1 cellular context compared by ENCODE assay signal in the genomic region with DNA sequence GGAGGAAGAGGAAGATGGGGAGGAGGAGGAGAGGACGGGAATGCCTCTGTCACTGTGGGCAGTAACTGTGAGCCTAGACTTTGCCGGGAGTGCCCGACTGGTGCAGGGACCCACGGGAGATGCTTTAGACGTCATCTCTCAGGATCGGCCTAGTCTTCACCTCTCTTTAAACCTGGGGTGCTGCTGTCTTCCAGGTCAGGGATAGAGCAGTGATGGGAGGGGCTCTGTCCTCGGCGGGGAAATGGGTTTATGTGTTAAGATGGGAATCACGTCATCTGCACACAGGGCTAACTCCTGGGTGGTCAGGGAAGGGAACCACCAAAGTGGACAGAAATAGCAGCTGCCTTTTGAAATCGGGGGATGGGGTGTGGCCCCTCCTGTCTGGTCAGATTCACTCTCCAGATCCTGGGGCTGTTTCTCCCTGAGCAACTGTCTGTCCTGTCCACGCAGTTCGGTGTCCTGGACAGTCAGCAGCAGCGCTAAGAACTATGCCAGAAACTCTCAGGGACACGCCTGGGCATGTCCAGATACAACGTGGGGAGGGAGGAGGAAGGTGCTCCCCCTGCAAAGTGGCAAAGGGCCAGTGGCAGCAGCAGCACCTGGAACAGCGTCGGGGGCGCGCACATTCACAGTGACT.
TF ChIP-seq lines count a peak whose summit lies in the region.

No MANE protein-coding gene starts in this region.

TF ChIP-seq in HepG2, 621 proteins besides CTCF, POLR2A, EP300 and RAD21 (continued from another document):
- TF ChIP-seq, protein P1, sequence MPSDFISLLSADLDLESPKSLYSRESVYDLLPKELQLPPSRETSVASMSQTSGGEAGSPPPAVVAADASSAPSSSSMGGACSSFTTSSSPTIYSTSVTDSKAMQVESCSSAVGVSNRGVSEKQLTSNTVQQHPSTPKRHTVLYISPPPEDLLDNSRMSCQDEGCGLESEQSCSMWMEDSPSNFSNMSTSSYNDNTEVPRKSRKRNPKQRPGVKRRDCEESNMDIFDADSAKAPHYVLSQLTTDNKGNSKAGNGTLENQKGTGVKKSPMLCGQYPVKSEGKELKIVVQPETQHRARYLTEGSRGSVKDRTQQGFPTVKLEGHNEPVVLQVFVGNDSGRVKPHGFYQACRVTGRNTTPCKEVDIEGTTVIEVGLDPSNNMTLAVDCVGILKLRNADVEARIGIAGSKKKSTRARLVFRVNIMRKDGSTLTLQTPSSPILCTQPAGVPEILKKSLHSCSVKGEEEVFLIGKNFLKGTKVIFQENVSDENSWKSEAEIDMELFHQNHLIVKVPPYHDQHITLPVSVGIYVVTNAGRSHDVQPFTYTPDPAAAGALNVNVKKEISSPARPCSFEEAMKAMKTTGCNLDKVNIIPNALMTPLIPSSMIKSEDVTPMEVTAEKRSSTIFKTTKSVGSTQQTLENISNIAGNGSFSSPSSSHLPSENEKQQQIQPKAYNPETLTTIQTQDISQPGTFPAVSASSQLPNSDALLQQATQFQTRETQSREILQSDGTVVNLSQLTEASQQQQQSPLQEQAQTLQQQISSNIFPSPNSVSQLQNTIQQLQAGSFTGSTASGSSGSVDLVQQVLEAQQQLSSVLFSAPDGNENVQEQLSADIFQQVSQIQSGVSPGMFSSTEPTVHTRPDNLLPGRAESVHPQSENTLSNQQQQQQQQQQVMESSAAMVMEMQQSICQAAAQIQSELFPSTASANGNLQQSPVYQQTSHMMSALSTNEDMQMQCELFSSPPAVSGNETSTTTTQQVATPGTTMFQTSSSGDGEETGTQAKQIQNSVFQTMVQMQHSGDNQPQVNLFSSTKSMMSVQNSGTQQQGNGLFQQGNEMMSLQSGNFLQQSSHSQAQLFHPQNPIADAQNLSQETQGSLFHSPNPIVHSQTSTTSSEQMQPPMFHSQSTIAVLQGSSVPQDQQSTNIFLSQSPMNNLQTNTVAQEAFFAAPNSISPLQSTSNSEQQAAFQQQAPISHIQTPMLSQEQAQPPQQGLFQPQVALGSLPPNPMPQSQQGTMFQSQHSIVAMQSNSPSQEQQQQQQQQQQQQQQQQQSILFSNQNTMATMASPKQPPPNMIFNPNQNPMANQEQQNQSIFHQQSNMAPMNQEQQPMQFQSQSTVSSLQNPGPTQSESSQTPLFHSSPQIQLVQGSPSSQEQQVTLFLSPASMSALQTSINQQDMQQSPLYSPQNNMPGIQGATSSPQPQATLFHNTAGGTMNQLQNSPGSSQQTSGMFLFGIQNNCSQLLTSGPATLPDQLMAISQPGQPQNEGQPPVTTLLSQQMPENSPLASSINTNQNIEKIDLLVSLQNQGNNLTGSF (CRISPR knock-in tag; IDR thresholded peaks at IDR 0.05), result no peak
- TF ChIP-seq HOXA9 (CRISPR knock-in tag; IDR thresholded peaks at IDR 0.05; ENCODE audit: borderline replicate concordance) (no peak), SALL2 (CRISPR knock-in tag; IDR thresholded peaks at IDR 0.05) (no peak), KDM2A (CRISPR knock-in tag; IDR thresholded peaks at IDR 0.05; ENCODE audit: borderline replicate concordance, low read depth) (no peak), ZNF749 (CRISPR knock-in tag; IDR thresholded peaks at IDR 0.05; ENCODE audit: borderline replicate concordance) (no peak), NCOA2 (CRISPR knock-in tag; IDR thresholded peaks at IDR 0.05) (no peak), ZNF558 (CRISPR knock-in tag; IDR thresholded peaks at IDR 0.05; ENCODE audit: borderline replicate concordance) (no peak), ZNF234 (CRISPR knock-in tag; conservative IDR thresholded peaks at IDR 0.05) (no peak), TCF7L2 (IDR thresholded peaks at IDR 0.05; ENCODE audit: low read depth, low read length) (no peak), ZNF354B (CRISPR knock-in tag; IDR thresholded peaks at IDR 0.05) (no peak), TBP (CRISPR knock-in tag; IDR thresholded peaks at IDR 0.05) (no peak), DR1 (CRISPR knock-in tag; IDR thresholded peaks at IDR 0.05) (no peak), ZFP36L1 (CRISPR knock-in tag; IDR thresholded peaks at IDR 0.05) (no peak), ELF4 (CRISPR knock-in tag; IDR thresholded peaks at IDR 0.05; ENCODE audit: borderline replicate concordance) (no peak), PCBP1 (IDR thresholded peaks at IDR 0.05; ENCODE audit: borderline replicate concordance, low read depth, low read length) (0 out of 2 replicates have a peak, but pooled peaks have one; percentile 27), ZNF263 (CRISPR knock-in tag; IDR thresholded peaks at IDR 0.05) (peak; percentile 84), TOPORS (CRISPR knock-in tag; IDR thresholded peaks at IDR 0.05) (no peak), ZNF3 (CRISPR knock-in tag; IDR thresholded peaks at IDR 0.05) (no peak), ZNF205 (CRISPR knock-in tag; IDR thresholded peaks at IDR 0.05) (no peak), ZNF772 (CRISPR knock-in tag; IDR thresholded peaks at IDR 0.05) (no peak), ZNF850 (CRISPR knock-in tag; conservative IDR thresholded peaks at IDR 0.05) (no peak), NFIB (CRISPR knock-in tag; IDR thresholded peaks at IDR 0.05; ENCODE audit: borderline replicate concordance) (no peak), ZNF337 (CRISPR knock-in tag; IDR thresholded peaks at IDR 0.05; ENCODE audit: borderline replicate concordance, low read depth) (no peak), TP53 (CRISPR knock-in tag; conservative IDR thresholded peaks at IDR 0.05) (peak; percentile 99), FLYWCH1 (CRISPR knock-in tag; IDR thresholded peaks at IDR 0.05) (no peak), MTA3 (CRISPR knock-in tag; IDR thresholded peaks at IDR 0.05) (no peak), ZNF256 (CRISPR knock-in tag; conservative IDR thresholded peaks at IDR 0.05) (no peak), ZNF547 (CRISPR knock-in tag; IDR thresholded peaks at IDR 0.05) (no peak), ZNF614 (CRISPR knock-in tag; IDR thresholded peaks at IDR 0.05; ENCODE audit: borderline replicate concordance) (no peak), SP4 (CRISPR knock-in tag; IDR thresholded peaks at IDR 0.05) (no peak), GTF3A (CRISPR knock-in tag; conservative IDR thresholded peaks at IDR 0.05) (no peak), SP2 (CRISPR knock-in tag; IDR thresholded peaks at IDR 0.05) (no peak), DPF2 (CRISPR knock-in tag; IDR thresholded peaks at IDR 0.05; ENCODE audit: borderline replicate concordance, low read depth) (no peak), NONO (IDR thresholded peaks at IDR 0.05) (no peak), NONO (CRISPR knock-in tag; conservative IDR thresholded peaks at IDR 0.05) (no peak), ZNF264 (CRISPR knock-in tag; IDR thresholded peaks at IDR 0.05) (no peak), CREM (IDR thresholded peaks at IDR 0.05) (no peak), CREM (CRISPR knock-in tag; IDR thresholded peaks at IDR 0.05) (no peak), ZNF644 (CRISPR knock-in tag; IDR thresholded peaks at IDR 0.05; ENCODE audit: low read depth) (no peak), KAT8 (CRISPR knock-in tag; IDR thresholded peaks at IDR 0.05) (no peak), NR2F6 (IDR thresholded peaks at IDR 0.05) (no peak), NR2F6 (CRISPR knock-in tag; IDR thresholded peaks at IDR 0.05) (no peak), ZNF557 (CRISPR knock-in tag; IDR thresholded peaks at IDR 0.05) (no peak), THYN1 (CRISPR knock-in tag; IDR thresholded peaks at IDR 0.05; ENCODE audit: borderline replicate concordance, low read depth) (no peak), ZFYVE20 (CRISPR knock-in tag; IDR thresholded peaks at IDR 0.05; ENCODE audit: borderline replicate concordance, low read depth) (no peak), ZNF572 (CRISPR knock-in tag; IDR thresholded peaks at IDR 0.05) (no peak), SRSF9 (IDR thresholded peaks at IDR 0.05; ENCODE audit: borderline replicate concordance, insufficient read depth, low read depth, low read length, poor library complexity, severe bottlenecking) (no peak), ZBTB38 (CRISPR knock-in tag; IDR thresholded peaks at IDR 0.05) (peak; percentile 52; the same call in 1 of the 2 replicates)
- TF ChIP-seq, protein P2, sequence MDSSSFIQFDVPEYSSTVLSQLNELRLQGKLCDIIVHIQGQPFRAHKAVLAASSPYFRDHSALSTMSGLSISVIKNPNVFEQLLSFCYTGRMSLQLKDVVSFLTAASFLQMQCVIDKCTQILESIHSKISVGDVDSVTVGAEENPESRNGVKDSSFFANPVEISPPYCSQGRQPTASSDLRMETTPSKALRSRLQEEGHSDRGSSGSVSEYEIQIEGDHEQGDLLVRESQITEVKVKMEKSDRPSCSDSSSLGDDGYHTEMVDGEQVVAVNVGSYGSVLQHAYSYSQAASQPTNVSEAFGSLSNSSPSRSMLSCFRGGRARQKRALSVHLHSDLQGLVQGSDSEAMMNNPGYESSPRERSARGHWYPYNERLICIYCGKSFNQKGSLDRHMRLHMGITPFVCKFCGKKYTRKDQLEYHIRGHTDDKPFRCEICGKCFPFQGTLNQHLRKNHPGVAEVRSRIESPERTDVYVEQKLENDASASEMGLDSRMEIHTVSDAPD (CRISPR knock-in tag; IDR thresholded peaks at IDR 0.05), result no peak
- TF ChIP-seq, protein P3, sequence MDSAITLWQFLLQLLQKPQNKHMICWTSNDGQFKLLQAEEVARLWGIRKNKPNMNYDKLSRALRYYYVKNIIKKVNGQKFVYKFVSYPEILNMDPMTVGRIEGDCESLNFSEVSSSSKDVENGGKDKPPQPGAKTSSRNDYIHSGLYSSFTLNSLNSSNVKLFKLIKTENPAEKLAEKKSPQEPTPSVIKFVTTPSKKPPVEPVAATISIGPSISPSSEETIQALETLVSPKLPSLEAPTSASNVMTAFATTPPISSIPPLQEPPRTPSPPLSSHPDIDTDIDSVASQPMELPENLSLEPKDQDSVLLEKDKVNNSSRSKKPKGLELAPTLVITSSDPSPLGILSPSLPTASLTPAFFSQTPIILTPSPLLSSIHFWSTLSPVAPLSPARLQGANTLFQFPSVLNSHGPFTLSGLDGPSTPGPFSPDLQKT (CRISPR knock-in tag; IDR thresholded peaks at IDR 0.05; ENCODE audit: borderline replicate concordance), result no peak
- TF ChIP-seq, protein P4, sequence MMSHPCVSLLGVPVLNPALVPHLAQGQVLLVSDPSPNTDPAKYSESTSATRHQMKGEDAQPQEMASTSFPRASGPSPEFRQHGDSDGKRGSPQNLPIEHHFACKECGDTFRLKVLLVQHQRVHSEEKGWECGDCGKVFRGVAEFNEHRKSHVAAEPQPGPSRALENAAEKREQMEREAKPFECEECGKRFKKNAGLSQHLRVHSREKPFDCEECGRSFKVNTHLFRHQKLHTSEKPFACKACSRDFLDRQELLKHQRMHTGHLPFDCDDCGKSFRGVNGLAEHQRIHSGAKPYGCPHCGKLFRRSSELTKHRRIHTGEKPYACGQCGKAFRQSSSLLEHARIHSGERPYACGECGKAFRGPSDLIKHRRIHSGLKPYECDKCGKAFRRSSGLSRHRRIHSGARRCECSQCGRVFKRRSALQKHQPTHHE (CRISPR knock-in tag; IDR thresholded peaks at IDR 0.05; ENCODE audit: borderline replicate concordance), result no peak
- TF ChIP-seq, protein P5, sequence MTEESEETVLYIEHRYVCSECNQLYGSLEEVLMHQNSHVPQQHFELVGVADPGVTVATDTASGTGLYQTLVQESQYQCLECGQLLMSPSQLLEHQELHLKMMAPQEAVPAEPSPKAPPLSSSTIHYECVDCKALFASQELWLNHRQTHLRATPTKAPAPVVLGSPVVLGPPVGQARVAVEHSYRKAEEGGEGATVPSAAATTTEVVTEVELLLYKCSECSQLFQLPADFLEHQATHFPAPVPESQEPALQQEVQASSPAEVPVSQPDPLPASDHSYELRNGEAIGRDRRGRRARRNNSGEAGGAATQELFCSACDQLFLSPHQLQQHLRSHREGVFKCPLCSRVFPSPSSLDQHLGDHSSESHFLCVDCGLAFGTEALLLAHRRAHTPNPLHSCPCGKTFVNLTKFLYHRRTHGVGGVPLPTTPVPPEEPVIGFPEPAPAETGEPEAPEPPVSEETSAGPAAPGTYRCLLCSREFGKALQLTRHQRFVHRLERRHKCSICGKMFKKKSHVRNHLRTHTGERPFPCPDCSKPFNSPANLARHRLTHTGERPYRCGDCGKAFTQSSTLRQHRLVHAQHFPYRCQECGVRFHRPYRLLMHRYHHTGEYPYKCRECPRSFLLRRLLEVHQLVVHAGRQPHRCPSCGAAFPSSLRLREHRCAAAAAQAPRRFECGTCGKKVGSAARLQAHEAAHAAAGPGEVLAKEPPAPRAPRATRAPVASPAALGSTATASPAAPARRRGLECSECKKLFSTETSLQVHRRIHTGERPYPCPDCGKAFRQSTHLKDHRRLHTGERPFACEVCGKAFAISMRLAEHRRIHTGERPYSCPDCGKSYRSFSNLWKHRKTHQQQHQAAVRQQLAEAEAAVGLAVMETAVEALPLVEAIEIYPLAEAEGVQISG (CRISPR knock-in tag; IDR thresholded peaks at IDR 0.05), result 0 out of 2 replicates have a peak, but pooled peaks have one; percentile 20
- TF ChIP-seq, protein P6, sequence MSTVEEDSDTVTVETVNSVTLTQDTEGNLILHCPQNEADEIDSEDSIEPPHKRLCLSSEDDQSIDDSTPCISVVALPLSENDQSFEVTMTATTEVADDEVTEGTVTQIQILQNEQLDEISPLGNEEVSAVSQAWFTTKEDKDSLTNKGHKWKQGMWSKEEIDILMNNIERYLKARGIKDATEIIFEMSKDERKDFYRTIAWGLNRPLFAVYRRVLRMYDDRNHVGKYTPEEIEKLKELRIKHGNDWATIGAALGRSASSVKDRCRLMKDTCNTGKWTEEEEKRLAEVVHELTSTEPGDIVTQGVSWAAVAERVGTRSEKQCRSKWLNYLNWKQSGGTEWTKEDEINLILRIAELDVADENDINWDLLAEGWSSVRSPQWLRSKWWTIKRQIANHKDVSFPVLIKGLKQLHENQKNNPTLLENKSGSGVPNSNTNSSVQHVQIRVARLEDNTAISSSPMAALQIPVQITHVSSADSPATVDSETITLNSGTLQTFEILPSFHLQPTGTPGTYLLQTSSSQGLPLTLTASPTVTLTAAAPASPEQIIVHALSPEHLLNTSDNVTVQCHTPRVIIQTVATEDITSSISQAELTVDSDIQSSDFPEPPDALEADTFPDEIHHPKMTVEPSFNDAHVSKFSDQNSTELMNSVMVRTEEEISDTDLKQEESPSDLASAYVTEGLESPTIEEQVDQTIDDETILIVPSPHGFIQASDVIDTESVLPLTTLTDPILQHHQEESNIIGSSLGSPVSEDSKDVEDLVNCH (CRISPR knock-in tag; IDR thresholded peaks at IDR 0.05), result no peak
- TF ChIP-seq, protein P7, sequence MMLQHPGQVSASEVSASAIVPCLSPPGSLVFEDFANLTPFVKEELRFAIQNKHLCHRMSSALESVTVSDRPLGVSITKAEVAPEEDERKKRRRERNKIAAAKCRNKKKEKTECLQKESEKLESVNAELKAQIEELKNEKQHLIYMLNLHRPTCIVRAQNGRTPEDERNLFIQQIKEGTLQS (CRISPR knock-in tag; IDR thresholded peaks at IDR 0.05), result no peak
TF ChIP-seq in HepG2: peak in this region for 8.
